ENCODE assay signal across 8 cellular contexts in genomic region chr12:105083551-105084105, GRCh38. TPM values are rescaled to one million over a fixed set of nuclear protein-coding genes. Genes with fewer than 3 reads are reported as not detected.
DNase-seq lines count a peak whose midpoint lies in the region; ATAC-seq and TF ChIP-seq lines count a peak whose summit lies in the region.

No MANE protein-coding gene starts in this region.

- peak overlapping the region; percentile 91 for H3K4me2 ChIP-seq in PC-9

- H3K4me1 ChIP-seq in CD4-positive, alpha-beta memory T cell (ENCODE audit: insufficient read depth, low read length): peaks cover 7% of the 10 kb centered on the region
- peaks cover 8% of the 10 kb centered on the region for H3K4me1 ChIP-seq in PC-9 (replicated peaks; ENCODE audit: insufficient read depth)

- H3K4me1 Mint-ChIP-seq in CD4-positive, alpha-beta memory T cell: peaks cover 6 to 9% (median 7%) of the 10 kb centered on the region in 4 donors
- peaks cover 7 to 10% of the 10 kb centered on the region in 2 donors for H3K4me1 Mint-ChIP-seq in stimulated activated naive B cell treated with anti-CD40 and anti-IgM and Interleukin-4, amounts not matched to agents 10 μg/mL and 1 μg/mL and 100 μg/mL, for 72 hours

- CTCF ChIA-PET in CD4-positive, alpha-beta memory T cell (lab: Charles Lee; ENCODE audit: partially characterized antibody): no interaction called here
- CTCF ChIA-PET in PC-9 (lab: Charles Lee): interaction anchor here (0.6 kb wide), 1 partner anchor 206 kb away, joined by 3 read pairs; no protein-coding TSS in a partner anchor

- no peaks in the 10 kb centered on the region for H3K36me3 Mint-ChIP-seq in CD4-positive, alpha-beta memory T cell
- H3K36me3 Mint-ChIP-seq in stimulated activated naive B cell treated with anti-CD40 and anti-IgM and Interleukin-4, amounts not matched to agents 10 μg/mL and 1 μg/mL and 100 μg/mL, for 72 hours: peaks cover 0 to 11% of the 10 kb centered on the region in 2 donors

- ATAC-seq in left colon (peak; percentile 7), GM19397 (IDR thresholded peaks at IDR 0.05; ENCODE audit: unreplicated experiment) (no peak)
- ATAC-seq in stimulated activated naive B cell treated with anti-CD40 and anti-IgM and Interleukin-4, amounts not matched to agents 10 μg/mL and 1 μg/mL and 100 μg/mL, for 72 hours (replicated peaks): peak; percentile 34 to 48

- TF ChIP-seq CTCF in PC-9 (conservative IDR thresholded peaks at IDR 0.05) (no peak), choroid plexus epithelial cell (conservative IDR thresholded peaks at IDR 0.05; ENCODE audit: low read depth, low read length) (peak; percentile 30)

- peaks cover 26 to 32% of the 10 kb centered on the region in 2 donors for H3K27me3 Mint-ChIP-seq in CD4-positive, alpha-beta memory T cell
- peaks cover 15 to 18% of the 10 kb centered on the region in 2 donors for H3K27me3 Mint-ChIP-seq in stimulated activated naive B cell treated with anti-CD40 and anti-IgM and Interleukin-4, amounts not matched to agents 10 μg/mL and 1 μg/mL and 100 μg/mL, for 72 hours

- BruUV-seq in PC-9 (replicated peaks; lab: Mats Ljungman, UMichigan): no TSS peak

- no peaks in the 10 kb centered on the region for H3K36me3 ChIP-seq in CD4-positive, alpha-beta memory T cell (ENCODE audit: insufficient read depth, low read length)
- H3K36me3 ChIP-seq in H7 (replicated peaks; ENCODE audit: control insufficient read depth, insufficient read depth, low read length): no peaks in the 10 kb centered on the region
- H3K36me3 ChIP-seq in PC-9 (ENCODE audit: low read depth): no peaks in the 10 kb centered on the region

- H3K79me2 ChIP-seq in PC-9 (ENCODE audit: low read depth): no peaks in the 10 kb centered on the region

- peak overlapping the region; percentile 69; the same call in 1 of the 2 replicates for H2AFZ ChIP-seq in PC-9

- peaks cover 0 to 7% (median 3%) of the 10 kb centered on the region in 8 donors for H3K9me3 Mint-ChIP-seq in CD4-positive, alpha-beta memory T cell
- H3K9me3 Mint-ChIP-seq in stimulated activated naive B cell treated with anti-CD40 and anti-IgM and Interleukin-4, amounts not matched to agents 10 μg/mL and 1 μg/mL and 100 μg/mL, for 72 hours: peaks cover 2 to 9% of the 10 kb centered on the region in 2 donors

- no peak for DNase-seq in CD4-positive, alpha-beta memory T cell
- DNase-seq in H7 (no peak), PC-9 (no peak), choroid plexus epithelial cell (ENCODE audit: low read depth) (peak; percentile 84), left colon (peak; percentile 43 to 56), T1000 (lab: John Stamatoyannopoulos, UW) (no peak)
- no peak for DNase-seq in stimulated activated naive B cell treated with anti-CD40 and anti-IgM and Interleukin-4, amounts not matched to agents 10 μg/mL and 1 μg/mL and 100 μg/mL, for 72 hours

- intact Hi-C loops in CD4-positive, alpha-beta memory T cell (cut with micrococcal nuclease): no loop called here
- intact Hi-C loops in PC-9 (cut with micrococcal nuclease; ENCODE audit: unreplicated experiment) (no loop called here), left colon (cut with DNase I, micrococcal nuclease) (no loop called here)

- H3K27me3 ChIP-seq in CD4-positive, alpha-beta memory T cell (ENCODE audit: insufficient read depth, low read length): peaks cover 7% of the 10 kb centered on the region
- H3K27me3 ChIP-seq in H7 (ENCODE audit: control insufficient read depth, insufficient read depth, low read length): peaks cover 11% of the 10 kb centered on the region
- H3K27me3 ChIP-seq in PC-9 (ENCODE audit: insufficient read depth, low read depth): no peaks in the 10 kb centered on the region

- H3K27ac Mint-ChIP-seq in CD4-positive, alpha-beta memory T cell: peak overlapping the region in 3 of 7 donors; percentile 8 to 57 (median 43)
- no peak overlapping the region for H3K27ac Mint-ChIP-seq in stimulated activated naive B cell treated with anti-CD40 and anti-IgM and Interleukin-4, amounts not matched to agents 10 μg/mL and 1 μg/mL and 100 μg/mL, for 72 hours

- no peaks in the 10 kb centered on the region for H3K9me3 ChIP-seq in CD4-positive, alpha-beta memory T cell (ENCODE audit: control insufficient read depth in 1 of 2, low read length in 2 of 2)
- no peaks in the 10 kb centered on the region for H3K9me3 ChIP-seq in PC-9 (ENCODE audit: insufficient read depth, low read depth)

- H4K20me1 ChIP-seq in PC-9 (ENCODE audit: insufficient read depth): no peaks in the 10 kb centered on the region

- no peaks in the 10 kb centered on the region for H3F3A ChIP-seq in PC-9 (ENCODE audit: insufficient read depth, low read depth)

- no peak overlapping the region for H3K4me3 ChIP-seq in CD4-positive, alpha-beta memory T cell (ENCODE audit: low read length in 2 of 2)
- H3K4me3 ChIP-seq in H7 (ENCODE audit: insufficient read depth, low read depth, low read length): peak overlapping the region; percentile 59
- H3K4me3 ChIP-seq in PC-9: peak overlapping the region; percentile 54; the same call in 1 of the 2 replicates
- H3K4me3 ChIP-seq in choroid plexus epithelial cell (ENCODE audit: low read depth, low read length): peak overlapping the region; percentile 70

- H3K9me2 ChIP-seq in PC-9 (ENCODE audit: insufficient read depth): no peaks in the 10 kb centered on the region

- no peak overlapping the region for H3K27ac ChIP-seq in CD4-positive, alpha-beta memory T cell (ENCODE audit: low read depth, low read length)
- no peak overlapping the region for H3K27ac ChIP-seq in PC-9

- POLR2A ChIA-PET in CD4-positive, alpha-beta memory T cell (lab: Charles Lee; ENCODE audit: partially characterized antibody): interaction anchor here (0.6 to 1.3 kb wide), 2 partner anchors 18 to 24 kb away, joined by 3 read pairs; no protein-coding TSS in a partner anchor
- POLR2A ChIA-PET in PC-9 (lab: Charles Lee; ENCODE audit: unreplicated experiment): no interaction called here

- H3K4me3 Mint-ChIP-seq in CD4-positive, alpha-beta memory T cell: peak overlapping the region; percentile 30 to 87 (median 82)
- peak overlapping the region; percentile 74 to 79 for H3K4me3 Mint-ChIP-seq in stimulated activated naive B cell treated with anti-CD40 and anti-IgM and Interleukin-4, amounts not matched to agents 10 μg/mL and 1 μg/mL and 100 μg/mL, for 72 hours

RNA-seq across cellular contexts. Expression of gene ALDH1L2, which starts 0.6 kb away (rescaled TPM):
- under 1 TPM; 0.15 to 0.72 TPM for total RNA-seq in CD4-positive, alpha-beta memory T cell
- polyA plus RNA-seq in CD4-positive, alpha-beta memory T cell: under 1 TPM in 1 of 2 donors, not detected in 1; 0.08 TPM
- total RNA-seq in H7 (2014; rRNA removed; shearing (Covaris generic)): 1.1 and 1.2 TPM in 2 replicates
- total RNA-seq in PC-9 (2021) (2.2 and 5.0 TPM in 2 replicates), left colon (1 to 10 TPM; 1.2 to 3.1 TPM)

RNA-seq across cellular contexts. Expression of gene WASHC4, which starts 23.9 kb away (rescaled TPM):
- total RNA-seq in CD4-positive, alpha-beta memory T cell: 10 to 100 TPM; 71.4 to 75.4 TPM
- polyA plus RNA-seq in CD4-positive, alpha-beta memory T cell: 10 to 100 TPM; 36.7 to 37.9 TPM
- 34.7 and 54.6 TPM in 2 replicates for total RNA-seq in H7 (2014; rRNA removed; shearing (Covaris generic))
- 25.5 and 28.7 TPM in 2 replicates for total RNA-seq in PC-9 (2021)
- total RNA-seq in left colon: 10 to 100 TPM; 34.4 to 36.5 TPM

Comparison
In these comparisons a context has a peak if more than half of its experiments do, and no peak if none do; other contexts are left out.
1. DNase-seq: peak in choroid plexus epithelial cell (single experiment) and left colon (2 of 2); none in CD4-positive, alpha-beta memory T cell (0 of 5), H7 (single experiment), PC-9 (0 of 2), stimulated activated naive B cell treated with anti-CD40 and anti-IgM and Interleukin-4, amounts not matched to agents 10 μg/mL and 1 μg/mL and 100 μg/mL, for 72 hours (single experiment) and T1000 (single experiment).
2. H3K4me3 ChIP-seq: peak in H7 (single experiment), PC-9 (single experiment) and choroid plexus epithelial cell (single experiment); none in CD4-positive, alpha-beta memory T cell (0 of 2).